ENCODE assay signal across 12 cellular contexts in genomic region chr6:47669684-47670515, GRCh38. TPM values are rescaled to one million over a fixed set of nuclear protein-coding genes. Genes with fewer than 3 reads are reported as not detected.
DNase-seq lines count a peak whose midpoint lies in the region; ATAC-seq and TF ChIP-seq lines count a peak whose summit lies in the region.
"Had no signal": no experiment of that assay in that cellular context is flagged by ENCODE, and none has a peak within 500 bp of the region (broad histone marks: within the 10 kb centered on the region; RNA-seq: fewer than 3 reads in every experiment).

No MANE protein-coding gene starts in this region.

- no peaks in the 10 kb centered on the region for H3K36me3 ChIP-seq in left ventricle myocardium inferior

- H3K27ac ChIP-seq in left ventricle myocardium inferior (replicated peaks): no peak overlapping the region

- in situ Hi-C loops in Caki2 (cut with HindIII; ENCODE audit: low pct_unique_long_range_greater_than_20kb, low sequenced_read_pairs): no loop called here

- H3K36me3 Mint-ChIP-seq in MCF 10A (ENCODE audit: insufficient read depth, unreplicated experiment): no peaks in the 10 kb centered on the region
- H3K36me3 Mint-ChIP-seq: CD4-positive, CD25-positive, alpha-beta regulatory T cell had no signal

- POLR2A ChIA-PET in MCF 10A (lab: Yijun Ruan, JAX): interaction anchor here (0.7 to 4.2 kb wide), 16 partner anchors 10 to 1883 kb away, joined by 3 to 84 read pairs (median 4); partner anchors contain the start of genes ADGRF4, C6orf141 and CD2AP

- H3K4me1 ChIP-seq in left ventricle myocardium inferior: peaks cover 9% of the 10 kb centered on the region

- peaks cover 16% of the 10 kb centered on the region for H3K27me3 ChIP-seq in left ventricle myocardium inferior (ENCODE audit: low read depth)

- TF ChIP-seq CTCF in MCF 10A (IDR thresholded peaks at IDR 0.05; ENCODE audit: unreplicated experiment) (no peak), left ventricle myocardium inferior (IDR thresholded peaks at IDR 0.05; ENCODE audit: borderline replicate concordance) (no peak)

- H3K9me3 ChIP-seq in left ventricle myocardium inferior (replicated peaks): no peaks in the 10 kb centered on the region

- peak overlapping the region; percentile 91 for H3K27ac Mint-ChIP-seq in MCF 10A (ENCODE audit: low read depth, unreplicated experiment)
- H3K27ac Mint-ChIP-seq: CD4-positive, CD25-positive, alpha-beta regulatory T cell had no signal

- CTCF ChIA-PET in MCF 10A (lab: Yijun Ruan, JAX): interaction anchor here (0.9 to 1.1 kb wide), 6 partner anchors 22 to 110 kb away, joined by 3 to 4 read pairs (median 3); no protein-coding TSS in a partner anchor

- no peaks in the 10 kb centered on the region for H3K9me3 Mint-ChIP-seq in MCF 10A (ENCODE audit: unreplicated experiment)
- H3K9me3 Mint-ChIP-seq: CD4-positive, CD25-positive, alpha-beta regulatory T cell had no signal

- H3K4me3 ChIP-seq in left ventricle myocardium inferior: no peak overlapping the region

- H3K27me3 Mint-ChIP-seq in MCF 10A (ENCODE audit: insufficient read depth, unreplicated experiment): no peaks in the 10 kb centered on the region

- no TSS peak for BruUV-seq in MCF 10A (replicated peaks; lab: Mats Ljungman, UMichigan)

- H3K4me1 Mint-ChIP-seq in MCF 10A (ENCODE audit: insufficient read depth, unreplicated experiment): peaks cover 28% of the 10 kb centered on the region
- H3K4me1 Mint-ChIP-seq: CD4-positive, CD25-positive, alpha-beta regulatory T cell had no signal

- H3K4me3 Mint-ChIP-seq in MCF 10A (ENCODE audit: unreplicated experiment): peak overlapping the region; percentile 47
- H3K4me3 Mint-ChIP-seq: CD4-positive, CD25-positive, alpha-beta regulatory T cell had no signal

- DNase-seq in Caki2 (ENCODE audit: low read depth): peak; percentile 94
- DNase-seq in NCI-H146 treated with DMSO at 0.1 percent for 48 hours (lab: John Stamatoyannopoulos, UW; ENCODE audit: unreplicated experiment): peak; percentile 46
- peak; percentile 82 for DNase-seq in MCF 10A (ENCODE audit: unreplicated experiment)
- peak; percentile 1 for DNase-seq in midbrain (lab: John Stamatoyannopoulos, UW)
- DNase-seq in left ventricle myocardium inferior: no peak
- no peak for DNase-seq in DMS79 treated with DMSO at 0.1 percent for 48 hours (lab: John Stamatoyannopoulos, UW)
- DNase-seq: activated gamma-delta T cell; CD4-positive, CD25-positive, alpha-beta regulatory T cell; T-helper 2 cell had no signal

- intact Hi-C loops in MCF 10A (cut with micrococcal nuclease): no loop called here
- intact Hi-C loops in left ventricle myocardium inferior (cut with micrococcal nuclease): no loop called here

- ATAC-seq in GM21381 (IDR thresholded peaks at IDR 0.05; ENCODE audit: unreplicated experiment) (no peak), GM18867 (IDR thresholded peaks at IDR 0.05; ENCODE audit: unreplicated experiment) (no peak)

RNA-seq across cellular contexts. Expression of gene ADGRF4, which starts 28.5 kb away (rescaled TPM):
- total RNA-seq in Caki2 (2014; rRNA removed; shearing (Covaris generic); ENCODE audit: low replicate concordance): 3.9 and 6.5 TPM in 2 replicates
- 1.2 and 4.0 TPM in 2 replicates for total RNA-seq in MCF 10A (2022)
- not detected for total RNA-seq in left ventricle myocardium inferior
- total RNA-seq: CD4-positive, CD25-positive, alpha-beta regulatory T cell; mononuclear cell had no signal

Comparison
In these comparisons a context has a peak if more than half of its experiments do, and no peak if none do; other contexts are left out.
1. DNase-seq: peak in Caki2 (single experiment), NCI-H146 treated with DMSO at 0.1 percent for 48 hours (single experiment), MCF 10A (single experiment) and midbrain (single experiment); none in left ventricle myocardium inferior (single experiment) and DMS79 treated with DMSO at 0.1 percent for 48 hours (single experiment).